Comparison of ENCODE assay signal across 7 cellular contexts in the genomic region with DNA sequence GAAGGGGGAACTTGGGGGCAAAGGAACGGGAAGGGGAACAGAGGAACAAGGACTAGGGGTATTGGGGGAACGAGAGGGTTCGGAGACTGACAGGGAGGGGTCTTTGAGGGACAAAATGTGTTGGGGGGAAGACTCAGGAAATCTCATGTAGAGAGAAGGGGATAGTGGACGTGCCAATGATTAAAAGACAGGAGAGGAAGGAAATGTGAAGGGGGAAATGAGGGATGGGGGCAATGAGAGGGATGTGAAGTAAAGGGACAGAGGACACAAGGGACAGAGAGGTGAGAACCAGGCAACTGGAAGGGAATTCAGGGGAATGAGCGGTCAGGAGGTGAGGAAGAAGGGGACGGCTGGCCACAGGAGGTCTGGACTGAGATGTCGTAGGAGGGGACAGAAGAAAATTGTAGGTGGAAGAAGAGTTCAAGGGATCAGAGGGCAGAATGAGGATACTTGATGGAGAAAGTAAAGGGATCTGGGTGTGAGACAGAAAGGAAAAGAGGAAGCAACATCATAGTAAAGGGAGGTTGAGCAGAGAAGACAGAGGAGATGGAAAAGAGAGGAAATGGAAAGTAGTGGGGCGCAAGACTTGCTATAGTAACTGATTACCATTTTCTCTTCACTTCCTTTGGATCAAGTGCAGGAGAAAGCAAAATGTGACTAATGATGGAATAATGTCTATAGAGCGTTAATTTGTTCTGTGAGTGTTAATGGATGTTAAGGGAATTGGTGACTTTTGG. TPM values are rescaled to one million over a fixed set of nuclear protein-coding genes. Genes with fewer than 3 reads are reported as not detected.
DNase-seq lines count a peak whose midpoint lies in the region; ATAC-seq and TF ChIP-seq lines count a peak whose summit lies in the region.

No MANE protein-coding gene starts in this region.

- peaks cover 9% of the 10 kb centered on the region for H3K27me3 Mint-ChIP-seq in GM23338 (ENCODE audit: insufficient read depth, low read depth, poor library complexity)
- peaks cover 8% of the 10 kb centered on the region for H3K27me3 Mint-ChIP-seq in nephron progenitor cell (ENCODE audit: low read depth, poor library complexity)

- no peaks in the 10 kb centered on the region for H3K9me2 ChIP-seq in GM23338 (ENCODE audit: insufficient read depth)

- peak overlapping the region; percentile 20; the same call in 1 of the 2 replicates for H3K27ac Mint-ChIP-seq in GM23338
- H3K27ac Mint-ChIP-seq in nephron progenitor cell = peak overlapping the region; percentile 37

- H3K27ac ChIP-seq in GM23338 (ENCODE audit: low read depth) = peak overlapping the region; percentile 22; the same call in 1 of the 2 replicates

- H3K4me3 ChIP-seq in GM23338 = peak overlapping the region; percentile 89

- H3K36me3 Mint-ChIP-seq in GM23338 (ENCODE audit: low read depth) = no peaks in the 10 kb centered on the region
- H3K36me3 Mint-ChIP-seq in nephron progenitor cell (ENCODE audit: low read depth) = no peaks in the 10 kb centered on the region

- H3K9me3 Mint-ChIP-seq in GM23338 = no peaks in the 10 kb centered on the region
- no peaks in the 10 kb centered on the region for H3K9me3 Mint-ChIP-seq in nephron progenitor cell

- H3K79me2 ChIP-seq in GM23338 (replicated peaks; ENCODE audit: insufficient read depth) = peaks cover 55% of the 10 kb centered on the region

- ATAC-seq in GM23338 (no peak), HG03135 (IDR thresholded peaks at IDR 0.05; ENCODE audit: unreplicated experiment) (no peak), HG02642 (IDR thresholded peaks at IDR 0.05; ENCODE audit: poor library complexity, unreplicated experiment) (no peak)

- no peaks in the 10 kb centered on the region; the same call in 1 of the 2 replicates for H3F3A ChIP-seq in GM23338 (replicated peaks; ENCODE audit: low read depth)

- peak overlapping the region; percentile 87 for H3K4me2 ChIP-seq in GM23338

- DNase-seq in GM23338 (ENCODE audit: low spot score) = no peak
- peak; percentile 69 for DNase-seq in OCI-M1 (lab: John Stamatoyannopoulos, UW)
- peak; percentile 44 for DNase-seq in dermis blood vessel endothelial cell
- DNase-seq in nephron progenitor cell = no peak
- no peak for DNase-seq in DMS79 treated with DMSO at 0.1 percent for 48 hours (lab: John Stamatoyannopoulos, UW)

- TF ChIP-seq CTCF in GM23338 (conservative IDR thresholded peaks at IDR 0.05; ENCODE audit: low read depth in 2 of 2) (no peak), nephron progenitor cell (IDR thresholded peaks at IDR 0.05) (no peak)

- peak overlapping the region; percentile 80 for H2AFZ ChIP-seq in GM23338

- peaks cover 52% of the 10 kb centered on the region for H3K4me1 ChIP-seq in GM23338 (ENCODE audit: insufficient read depth)

- no peaks in the 10 kb centered on the region for H3K36me3 ChIP-seq in GM23338 (ENCODE audit: insufficient read depth)

- H3K27me3 ChIP-seq in GM23338 (ENCODE audit: insufficient read depth) = no peaks in the 10 kb centered on the region

- 0 out of 2 replicates have a peak, but pooled peaks cover 5% of the 10 kb centered on the region for H4K20me1 ChIP-seq in GM23338 (replicated peaks; ENCODE audit: insufficient read depth)

- peak overlapping the region; percentile 88 for H3K4me3 Mint-ChIP-seq in GM23338
- peak overlapping the region; percentile 93 for H3K4me3 Mint-ChIP-seq in nephron progenitor cell

- peaks cover 41% of the 10 kb centered on the region for H3K4me1 Mint-ChIP-seq in GM23338
- peaks cover 50% of the 10 kb centered on the region for H3K4me1 Mint-ChIP-seq in nephron progenitor cell

TF ChIP-seq in GM23338, 12 proteins besides CTCF, POLR2A, EP300 and RAD21:
- TF ChIP-seq EZH2phosphoT487 (IDR thresholded peaks at IDR 0.05; ENCODE audit: unreplicated experiment) (no peak), CREB1 (CRISPR knock-in tag; IDR thresholded peaks at IDR 0.05; ENCODE audit: low read depth) (no peak)

RNA-seq across cellular contexts. Expression of gene RAB8B, which starts 0.7 kb away (rescaled TPM):
- total RNA-seq in GM23338 (2014; rRNA removed; shearing (Covaris generic)) = 38.1 and 41.7 TPM in 2 replicates
- polyA plus RNA-seq in GM23338 (2016; fragmentation: Nextera tagmentation; extraction: Ambion mirVana) = 23.2 and 23.5 TPM in 2 replicates
- total RNA-seq in dermis blood vessel endothelial cell = 81.5 and 95.7 TPM in 2 replicates

RNA-seq across cellular contexts. Expression of gene RPS27L, which starts 32.8 kb away (rescaled TPM):
- total RNA-seq in GM23338 (2014; rRNA removed; shearing (Covaris generic)) = 48.2 and 85.9 TPM in 2 replicates
- 1,011 and 1,086 TPM in 2 replicates for polyA plus RNA-seq in GM23338 (2016; fragmentation: Nextera tagmentation; extraction: Ambion mirVana)
- 285 and 407 TPM in 2 replicates for total RNA-seq in dermis blood vessel endothelial cell

Comparison
In these comparisons a context has a peak if more than half of its experiments do, and no peak if none do; other contexts are left out.
1. DNase-seq: peak in OCI-M1 (single experiment) and dermis blood vessel endothelial cell (single experiment); none in GM23338 (single experiment), nephron progenitor cell (single experiment) and DMS79 treated with DMSO at 0.1 percent for 48 hours (single experiment).